ENCODE assay signal across 9 cellular contexts in genomic region chr2:8310557-8311455, GRCh38.
DNase-seq lines count a peak whose midpoint lies in the region; ATAC-seq lines count a peak whose summit lies in the region.
"Had no signal": no experiment of that assay in that cellular context is flagged by ENCODE, and none has a peak within 500 bp of the region (broad histone marks: within the 10 kb centered on the region; RNA-seq: fewer than 3 reads in every experiment).

No MANE protein-coding gene starts in this region.

- DNase-seq in Kasumi-1 (lab: John Stamatoyannopoulos, UW) (peak; percentile 19 to 38), NCI-H526 treated with DMSO at 0.1 percent for 48 hours (lab: John Stamatoyannopoulos, UW) (no peak), DMS 273 (lab: John Stamatoyannopoulos, UW; ENCODE audit: unreplicated experiment) (no peak)
- DNase-seq in activated CD4-positive, alpha-beta T cell treated with anti-CD3 and anti-CD28 coated beads, Interleukin-2, amount 50 U/mL, for 4 hours = peak; percentile 43 to 55
- DNase-seq in central memory CD4-positive, alpha-beta T cell = peak; percentile 40
- peak; percentile 31 for DNase-seq in stimulated activated CD8-positive, alpha-beta memory T cell treated with anti-CD3 and anti-CD28 coated beads, Interleukin-12 subunit alpha, Interleukin-12 subunit beta, amount 100 ng/mL, for 24 hours (ENCODE audit: extremely low read depth)
- DNase-seq: DMS79 had no signal

- ATAC-seq in HG03045 (IDR thresholded peaks at IDR 0.05; ENCODE audit: unreplicated experiment) (no peak), HG03039 (IDR thresholded peaks at IDR 0.05; ENCODE audit: unreplicated experiment) (no peak)

Comparison
In these comparisons a context has a peak if more than half of its experiments do, and no peak if none do; other contexts are left out.
1. DNase-seq: peak in Kasumi-1 (2 of 2), activated CD4-positive, alpha-beta T cell treated with anti-CD3 and anti-CD28 coated beads, Interleukin-2, amount 50 U/mL, for 4 hours (2 of 2), central memory CD4-positive, alpha-beta T cell (single experiment) and stimulated activated CD8-positive, alpha-beta memory T cell treated with anti-CD3 and anti-CD28 coated beads, Interleukin-12 subunit alpha, Interleukin-12 subunit beta, amount 100 ng/mL, for 24 hours (single experiment); none in NCI-H526 treated with DMSO at 0.1 percent for 48 hours (single experiment) and DMS 273 (single experiment).